In genomic region chr11:66268953-66269906, GRCh38 we compare ENCODE assay signal across 8 cellular contexts. TPM values are rescaled to one million over a fixed set of nuclear protein-coding genes. Genes with fewer than 3 reads are reported as not detected.
DNase-seq lines count a peak whose midpoint lies in the region; ATAC-seq, FAIRE-seq and TF ChIP-seq lines count a peak whose summit lies in the region.

No MANE protein-coding gene starts in this region.

- TF ChIP-seq CTCF in NB4 (IDR thresholded peaks at IDR 0.05; ENCODE audit: low read depth, low read length) (peak; percentile 17), astrocyte (IDR thresholded peaks at IDR 0.05; ENCODE audit: insufficient read depth, low read depth, low read length) (peak; percentile 11)

- peak overlapping the region; percentile 93 for H3K4me3 ChIP-seq in NB4 (ENCODE audit: low read depth, low read length)
- H3K4me3 ChIP-seq in astrocyte (ENCODE audit: insufficient read depth, low read depth, low read length) = peak overlapping the region; percentile 90

- H3K27ac ChIP-seq in astrocyte (ENCODE audit: low read depth, low read length) = peak overlapping the region; percentile 83

- H3K4me3 Mint-ChIP-seq in astrocyte (ENCODE audit: unreplicated experiment) = peak overlapping the region; percentile 92
- H3K4me3 Mint-ChIP-seq in stimulated activated naive CD8-positive, alpha-beta T cell treated with anti-CD3 and anti-CD28 coated beads, Interleukin-15, Interleukin-2, amounts not matched to agents 100 ng/mL and 50 ng/mL, for 24 hours = peak overlapping the region; percentile 96

- peak overlapping the region; percentile 93 for H3K27ac Mint-ChIP-seq in astrocyte (ENCODE audit: unreplicated experiment)
- H3K27ac Mint-ChIP-seq in stimulated activated naive CD8-positive, alpha-beta T cell treated with anti-CD3 and anti-CD28 coated beads, Interleukin-15, Interleukin-2, amounts not matched to agents 100 ng/mL and 50 ng/mL, for 24 hours = peak overlapping the region; percentile 94

- H4K20me1 ChIP-seq in astrocyte (ENCODE audit: insufficient read depth, low read length) = peaks cover 52% of the 10 kb centered on the region

- no peak overlapping the region for H2AFZ ChIP-seq in astrocyte (ENCODE audit: low read depth, low read length)

- no peaks in the 10 kb centered on the region for H3K9me3 Mint-ChIP-seq in astrocyte (ENCODE audit: unreplicated experiment)
- H3K9me3 Mint-ChIP-seq in stimulated activated naive CD8-positive, alpha-beta T cell treated with anti-CD3 and anti-CD28 coated beads, Interleukin-15, Interleukin-2, amounts not matched to agents 100 ng/mL and 50 ng/mL, for 24 hours = no peaks in the 10 kb centered on the region

- H3K4me1 ChIP-seq in astrocyte (ENCODE audit: insufficient read depth, low read length) = peaks cover 21% of the 10 kb centered on the region

- peak overlapping the region; percentile 88 for H3K4me2 ChIP-seq in astrocyte (ENCODE audit: low read length)

- H3K9me3 ChIP-seq in astrocyte (ENCODE audit: insufficient read depth, low read depth, low read length) = no peaks in the 10 kb centered on the region

- peaks cover 36% of the 10 kb centered on the region for H3K79me2 ChIP-seq in astrocyte (ENCODE audit: insufficient read depth, low read length)

- H3K36me3 ChIP-seq in astrocyte (ENCODE audit: insufficient read depth, low read length) = peaks cover 27% of the 10 kb centered on the region

- H3K9ac ChIP-seq in astrocyte (ENCODE audit: low read length) = peak overlapping the region; percentile 96

- no peaks in the 10 kb centered on the region for H3K27me3 ChIP-seq in astrocyte (ENCODE audit: insufficient read depth, low read length)

- H3K4me1 Mint-ChIP-seq in astrocyte (ENCODE audit: low read depth, unreplicated experiment) = peaks cover 10% of the 10 kb centered on the region
- peaks cover 47% of the 10 kb centered on the region for H3K4me1 Mint-ChIP-seq in stimulated activated naive CD8-positive, alpha-beta T cell treated with anti-CD3 and anti-CD28 coated beads, Interleukin-15, Interleukin-2, amounts not matched to agents 100 ng/mL and 50 ng/mL, for 24 hours (ENCODE audit: low read depth)

- H3K27me3 Mint-ChIP-seq in astrocyte (ENCODE audit: low read depth, unreplicated experiment) = no peaks in the 10 kb centered on the region
- H3K27me3 Mint-ChIP-seq in stimulated activated naive CD8-positive, alpha-beta T cell treated with anti-CD3 and anti-CD28 coated beads, Interleukin-15, Interleukin-2, amounts not matched to agents 100 ng/mL and 50 ng/mL, for 24 hours = no peaks in the 10 kb centered on the region

- TF ChIP-seq POLR2A in NB4 (IDR thresholded peaks at IDR 0.05; ENCODE audit: extremely low read depth, insufficient read length) = no peak

- peaks cover 27% of the 10 kb centered on the region for H3K36me3 Mint-ChIP-seq in astrocyte (ENCODE audit: low read depth, unreplicated experiment)
- H3K36me3 Mint-ChIP-seq in stimulated activated naive CD8-positive, alpha-beta T cell treated with anti-CD3 and anti-CD28 coated beads, Interleukin-15, Interleukin-2, amounts not matched to agents 100 ng/mL and 50 ng/mL, for 24 hours (ENCODE audit: low read depth) = peaks cover 45% of the 10 kb centered on the region

- peak; percentile 51 for DNase-seq in NCI-H748 (lab: John Stamatoyannopoulos, UW; ENCODE audit: unreplicated experiment)
- DNase-seq in NCI-H748 treated with DMSO at 0.1 percent for 48 hours (lab: John Stamatoyannopoulos, UW) = no peak
- DNase-seq in NB4 (ENCODE audit: low read depth) = peak; percentile 59
- peak; percentile 31 for DNase-seq in astrocyte (ENCODE audit: low read depth)
- peak; percentile 37 for DNase-seq in iris pigment epithelial cell (ENCODE audit: low read depth)
- no peak for DNase-seq in SHP77 (lab: John Stamatoyannopoulos, UW)

- ATAC-seq in HG03378 (IDR thresholded peaks at IDR 0.05; ENCODE audit: unreplicated experiment) = no peak

- FAIRE-seq in astrocyte (lab: Jason Lieb, UNC) = no peak

RNA-seq across cellular contexts. Expression of gene RAB1B, which starts 0.8 kb away (rescaled TPM):
- total RNA-seq in astrocyte = 109 and 120 TPM in 2 replicates

RNA-seq across cellular contexts. Expression of gene CNIH2, which starts 8.7 kb away (rescaled TPM):
- total RNA-seq in astrocyte = 12.2 and 12.3 TPM in 2 replicates

RNA-seq across cellular contexts. Expression of gene KLC2, which starts 11.7 kb away (rescaled TPM):
- 43.1 and 44.8 TPM in 2 replicates for total RNA-seq in astrocyte

RNA-seq across cellular contexts. Expression of gene YIF1A, which starts 19.7 kb away (rescaled TPM):
- total RNA-seq in astrocyte = 129 and 159 TPM in 2 replicates

RNA-seq across cellular contexts. Expression of gene TMEM151A, which starts 22.5 kb away (rescaled TPM):
- total RNA-seq in astrocyte = 1.8 and 2.0 TPM in 2 replicates

Comparison
In these comparisons a context has a peak if more than half of its experiments do, and no peak if none do; other contexts are left out.
1. DNase-seq: peak in NCI-H748 (single experiment), NB4 (single experiment), astrocyte (single experiment) and iris pigment epithelial cell (single experiment); none in NCI-H748 treated with DMSO at 0.1 percent for 48 hours (single experiment) and SHP77 (0 of 2).